11 cellular contexts compared by ENCODE assay signal in genomic region chr16:48556210-48556912, GRCh38. TPM values are rescaled to one million over a fixed set of nuclear protein-coding genes. Genes with fewer than 3 reads are reported as not detected.
DNase-seq lines count a peak whose midpoint lies in the region; ATAC-seq and TF ChIP-seq lines count a peak whose summit lies in the region.
"Had no signal": no experiment of that assay in that cellular context is flagged by ENCODE, and none has a peak within 500 bp of the region (broad histone marks: within the 10 kb centered on the region; RNA-seq: fewer than 3 reads in every experiment).

No MANE protein-coding gene starts in this region.

- peak overlapping the region; percentile 62 for H3K4me3 Mint-ChIP-seq in activated T-helper 1 cell treated with anti-CD3 and anti-CD28 coated beads, Interleukin-12 subunit alpha, Interleukin-12 subunit beta, Interleukin-2, Interleukin-4 antibody, amounts not matched to agents 30 ng/mL and 10 ng/mL and 1 ng/mL, durations not matched to agents 14 hours and 24 hours and 36 hours
- H3K4me3 Mint-ChIP-seq in natural killer cell = no peak overlapping the region

- peak overlapping the region; percentile 92 for H3K27ac Mint-ChIP-seq in activated T-helper 1 cell treated with anti-CD3 and anti-CD28 coated beads, Interleukin-12 subunit alpha, Interleukin-12 subunit beta, Interleukin-2, Interleukin-4 antibody, amounts not matched to agents 30 ng/mL and 10 ng/mL and 1 ng/mL, durations not matched to agents 14 hours and 24 hours and 36 hours
- H3K27ac Mint-ChIP-seq in natural killer cell = peak overlapping the region; percentile 60 to 74

- intact Hi-C loops in activated T-helper 1 cell treated with anti-CD3 and anti-CD28 coated beads, Interleukin-12 subunit alpha, Interleukin-12 subunit beta, Interleukin-2, Interleukin-4 antibody, amounts not matched to agents 30 ng/mL and 10 ng/mL and 1 ng/mL, durations not matched to agents 14 hours and 24 hours and 36 hours (cut with micrococcal nuclease) = loop anchor here (1.0 to 5.0 kb wide), 6 partner anchors 20 to 324 kb away; partner anchors contain the start of gene SIAH1
- intact Hi-C loops in natural killer cell (cut with micrococcal nuclease) = loop anchor here (5.0 kb wide), 1 partner anchor 56 kb away; the partner anchor contains the start of gene N4BP1

- DNase-seq in activated T-helper 1 cell treated with anti-CD3 and anti-CD28 coated beads, Interleukin-12 subunit alpha, Interleukin-12 subunit beta, Interleukin-2, Interleukin-4 antibody, amounts not matched to agents 30 ng/mL and 10 ng/mL and 1 ng/mL, durations not matched to agents 14 hours and 24 hours and 36 hours (ENCODE audit: low spot score) = no peak
- no peak for DNase-seq in natural killer cell
- DNase-seq in NCI-H82 treated with DMSO at 0.1 percent for 48 hours (lab: John Stamatoyannopoulos, UW; ENCODE audit: unreplicated experiment) = no peak
- DNase-seq in OCI-M2 (lab: John Stamatoyannopoulos, UW; ENCODE audit: unreplicated experiment) = no peak
- no peak for DNase-seq in occipital lobe (lab: John Stamatoyannopoulos, UW)
- DNase-seq: activated effector memory CD4-positive, alpha-beta T cell treated with anti-CD3 and anti-CD28 coated beads, Interleukin-2, amount 50 U/mL, for 16 hours; heart right ventricle; NCI-H1105 treated with DMSO at 0.1 percent for 48 hours had no signal

- H3K4me1 Mint-ChIP-seq in activated T-helper 1 cell treated with anti-CD3 and anti-CD28 coated beads, Interleukin-12 subunit alpha, Interleukin-12 subunit beta, Interleukin-2, Interleukin-4 antibody, amounts not matched to agents 30 ng/mL and 10 ng/mL and 1 ng/mL, durations not matched to agents 14 hours and 24 hours and 36 hours (ENCODE audit: low read depth) = peaks cover 81% of the 10 kb centered on the region
- peaks cover 62 to 77% of the 10 kb centered on the region in 2 donors for H3K4me1 Mint-ChIP-seq in natural killer cell

- peak; percentile 18 for ATAC-seq in GM18502 (IDR thresholded peaks at IDR 0.05; ENCODE audit: poor library complexity, unreplicated experiment)
- ATAC-seq in GM21423 (IDR thresholded peaks at IDR 0.05; ENCODE audit: unreplicated experiment) = peak; percentile 12
- ATAC-seq in natural killer cell = peak in 2 of 3 donors; percentile 24
- ATAC-seq in HG03439 (IDR thresholded peaks at IDR 0.05; ENCODE audit: unreplicated experiment) = no peak

- peaks cover 55% of the 10 kb centered on the region for H3K36me3 Mint-ChIP-seq in activated T-helper 1 cell treated with anti-CD3 and anti-CD28 coated beads, Interleukin-12 subunit alpha, Interleukin-12 subunit beta, Interleukin-2, Interleukin-4 antibody, amounts not matched to agents 30 ng/mL and 10 ng/mL and 1 ng/mL, durations not matched to agents 14 hours and 24 hours and 36 hours (ENCODE audit: low read depth)
- no peaks in the 10 kb centered on the region for H3K36me3 Mint-ChIP-seq in natural killer cell

- H3K9me3 Mint-ChIP-seq in activated T-helper 1 cell treated with anti-CD3 and anti-CD28 coated beads, Interleukin-12 subunit alpha, Interleukin-12 subunit beta, Interleukin-2, Interleukin-4 antibody, amounts not matched to agents 30 ng/mL and 10 ng/mL and 1 ng/mL, durations not matched to agents 14 hours and 24 hours and 36 hours = no peaks in the 10 kb centered on the region
- no peaks in the 10 kb centered on the region for H3K9me3 Mint-ChIP-seq in natural killer cell

- TF ChIP-seq CTCF in natural killer cell (IDR thresholded peaks at IDR 0.05) = no peak

- H3K27me3 Mint-ChIP-seq in activated T-helper 1 cell treated with anti-CD3 and anti-CD28 coated beads, Interleukin-12 subunit alpha, Interleukin-12 subunit beta, Interleukin-2, Interleukin-4 antibody, amounts not matched to agents 30 ng/mL and 10 ng/mL and 1 ng/mL, durations not matched to agents 14 hours and 24 hours and 36 hours (ENCODE audit: insufficient read depth) = no peaks in the 10 kb centered on the region
- H3K27me3 Mint-ChIP-seq in natural killer cell (ENCODE audit: low read depth in 2 of 2) = no peaks in the 10 kb centered on the region

RNA-seq across cellular contexts. Expression of gene N4BP1, which starts 53.6 kb away (rescaled TPM):
- total RNA-seq in activated T-helper 1 cell treated with anti-CD3 and anti-CD28 coated beads, Interleukin-12 subunit alpha, Interleukin-12 subunit beta, Interleukin-2, Interleukin-4 antibody, amounts not matched to agents 30 ng/mL and 10 ng/mL and 1 ng/mL, durations not matched to agents 14 hours and 24 hours and 36 hours = 54.3 and 55.8 TPM in 2 replicates
- total RNA-seq in natural killer cell (10 to 100 TPM; 43.2 to 63.1 (median 55.5) TPM), occipital lobe (37.9 TPM)
